Comparison of ENCODE assay signal across 8 cellular contexts in genomic region chr12:12010277-12011031, GRCh38.
DNase-seq lines count a peak whose midpoint lies in the region; ATAC-seq and TF ChIP-seq lines count a peak whose summit lies in the region.

No MANE protein-coding gene starts in this region.

- H3K9me3 ChIP-seq in breast epithelium (no peaks in the 10 kb centered on the region), T-helper 17 cell (ENCODE audit: control insufficient read depth, low read length, poor library complexity, severe bottlenecking) (no peaks in the 10 kb centered on the region)

- peaks cover 15% of the 10 kb centered on the region for H3K4me1 Mint-ChIP-seq in MCF 10A (ENCODE audit: insufficient read depth, unreplicated experiment)
- H3K4me1 Mint-ChIP-seq in T-helper 17 cell, result peaks cover 63% of the 10 kb centered on the region
- H3K4me1 Mint-ChIP-seq in memory B cell, result peaks cover 47% of the 10 kb centered on the region
- peaks cover 68% of the 10 kb centered on the region for H3K4me1 Mint-ChIP-seq in stimulated activated memory B cell treated with anti-CD40 and anti-IgM and Interleukin-4, amounts not matched to agents 10 μg/mL and 1 μg/mL and 100 μg/mL, for 72 hours

- H3K27me3 Mint-ChIP-seq in MCF 10A (ENCODE audit: insufficient read depth, unreplicated experiment) (no peaks in the 10 kb centered on the region), T-helper 17 cell (no peaks in the 10 kb centered on the region), memory B cell (peaks cover 4% of the 10 kb centered on the region)
- H3K27me3 Mint-ChIP-seq in stimulated activated memory B cell treated with anti-CD40 and anti-IgM and Interleukin-4, amounts not matched to agents 10 μg/mL and 1 μg/mL and 100 μg/mL, for 72 hours, result no peaks in the 10 kb centered on the region

- TF ChIP-seq CTCF in breast epithelium (IDR thresholded peaks at IDR 0.05) (no peak), MCF 10A (IDR thresholded peaks at IDR 0.05; ENCODE audit: unreplicated experiment) (no peak), cardiac fibroblast (IDR thresholded peaks at IDR 0.05; ENCODE audit: low read depth, low read length) (no peak)

- ATAC-seq in HG03280 (IDR thresholded peaks at IDR 0.05; ENCODE audit: unreplicated experiment), result peak; percentile 37
- ATAC-seq in T-helper 17 cell, result peak; percentile 50
- peak; percentile 55 for ATAC-seq in memory B cell (ENCODE audit: low read depth)
- peak; percentile 78 for ATAC-seq in stimulated activated memory B cell treated with anti-CD40 and anti-IgM and Interleukin-4, amounts not matched to agents 10 μg/mL and 1 μg/mL and 100 μg/mL, for 72 hours

- no peaks in the 10 kb centered on the region for H3K36me3 ChIP-seq in breast epithelium

- BruUV-seq in MCF 10A (replicated peaks; lab: Mats Ljungman, UMichigan), result no TSS peak

- POLR2A ChIA-PET in MCF 10A (lab: Yijun Ruan, JAX), result interaction anchor here (0.7 to 1.4 kb wide), 2 partner anchors 10 to 1008 kb away, joined by 4 to 5 read pairs; no protein-coding TSS in a partner anchor

- no peak overlapping the region for H3K4me3 Mint-ChIP-seq in MCF 10A (ENCODE audit: unreplicated experiment)
- peak overlapping the region; percentile 89 for H3K4me3 Mint-ChIP-seq in T-helper 17 cell
- peak overlapping the region; percentile 85 for H3K4me3 Mint-ChIP-seq in memory B cell
- peak overlapping the region; percentile 80 for H3K4me3 Mint-ChIP-seq in stimulated activated memory B cell treated with anti-CD40 and anti-IgM and Interleukin-4, amounts not matched to agents 10 μg/mL and 1 μg/mL and 100 μg/mL, for 72 hours

- no peak overlapping the region for H3K27ac Mint-ChIP-seq in MCF 10A (ENCODE audit: low read depth, unreplicated experiment)
- H3K27ac Mint-ChIP-seq in T-helper 17 cell, result peak overlapping the region; percentile 99
- H3K27ac Mint-ChIP-seq in memory B cell, result peak overlapping the region; percentile 79
- H3K27ac Mint-ChIP-seq in stimulated activated memory B cell treated with anti-CD40 and anti-IgM and Interleukin-4, amounts not matched to agents 10 μg/mL and 1 μg/mL and 100 μg/mL, for 72 hours, result peak overlapping the region; percentile 96

- no peaks in the 10 kb centered on the region for H3K9me3 Mint-ChIP-seq in MCF 10A (ENCODE audit: unreplicated experiment)
- no peaks in the 10 kb centered on the region for H3K9me3 Mint-ChIP-seq in memory B cell
- no peaks in the 10 kb centered on the region for H3K9me3 Mint-ChIP-seq in stimulated activated memory B cell treated with anti-CD40 and anti-IgM and Interleukin-4, amounts not matched to agents 10 μg/mL and 1 μg/mL and 100 μg/mL, for 72 hours

- H3K27me3 ChIP-seq in breast epithelium, result no peaks in the 10 kb centered on the region

- CTCF ChIA-PET in MCF 10A (lab: Yijun Ruan, JAX), result interaction anchor here (0.6 to 1.6 kb wide), 4 partner anchors 12 to 456 kb away, joined by 4 to 5 read pairs (median 4); no protein-coding TSS in a partner anchor

- H3K4me1 ChIP-seq in breast epithelium, result peaks cover 0 to 7% of the 10 kb centered on the region in 2 donors

- TF ChIP-seq POLR2A in breast epithelium (IDR thresholded peaks at IDR 0.05), result no peak

- peak overlapping the region; percentile 78 to 79 for H3K27ac ChIP-seq in breast epithelium

- H3K4me3 ChIP-seq in breast epithelium (peak overlapping the region in 2 of 3 donors; percentile 21 to 60), cardiac fibroblast (replicated peaks in 1 of 2; ENCODE audit: low read depth in 2 of 2, low read length in 2 of 2) (no peak overlapping the region)

- DNase-seq in breast epithelium (ENCODE audit: low spot score in 2 of 2) (peak in 1 of 2 donors; percentile 46), MCF 10A (ENCODE audit: unreplicated experiment) (no peak), T-helper 17 cell (peak in 1 of 3 donors; percentile 34), cardiac fibroblast (ENCODE audit: low read depth in 2 of 2) (peak; percentile 43 to 75), memory B cell (ENCODE audit: low spot score in 2 of 2) (peak; percentile 22 to 36), NCI-H2107 (lab: John Stamatoyannopoulos, UW) (no peak)

- intact Hi-C loops in breast epithelium (cut with DNase I; ENCODE audit: low total_unique reads), result no loop called here
- intact Hi-C loops in MCF 10A (cut with micrococcal nuclease), result no loop called here

- H3K36me3 Mint-ChIP-seq in MCF 10A (ENCODE audit: insufficient read depth, unreplicated experiment), result no peaks in the 10 kb centered on the region
- H3K36me3 Mint-ChIP-seq in T-helper 17 cell (ENCODE audit: low read depth), result peaks cover 5% of the 10 kb centered on the region
- no peaks in the 10 kb centered on the region for H3K36me3 Mint-ChIP-seq in memory B cell
- H3K36me3 Mint-ChIP-seq in stimulated activated memory B cell treated with anti-CD40 and anti-IgM and Interleukin-4, amounts not matched to agents 10 μg/mL and 1 μg/mL and 100 μg/mL, for 72 hours, result no peaks in the 10 kb centered on the region

Comparison
In these comparisons a context has a peak if more than half of its experiments do, and no peak if none do; other contexts are left out.
1. DNase-seq: peak in cardiac fibroblast (2 of 2) and memory B cell (2 of 2); none in MCF 10A (single experiment) and NCI-H2107 (single experiment).
2. H3K4me3 ChIP-seq: peak in breast epithelium (2 of 3); none in cardiac fibroblast (0 of 2).
3. Peak in every context shown above with its lines, with median percentiles within 50 percentile points of each other: ATAC-seq.